8 cellular contexts compared by ENCODE assay signal in genomic region chr12:68686595-68687521, GRCh38. TPM values are rescaled to one million over a fixed set of nuclear protein-coding genes. Genes with fewer than 3 reads are reported as not detected.
A peak's percentile ranks its signal among the peaks of the same experiment; 100 is the strongest.
DNase-seq lines count a peak whose midpoint lies in the region; ATAC-seq and TF ChIP-seq lines count a peak whose summit lies in the region.

NUP107 (plus strand) TSS chr12:68686978; CDS start chr12:68687066, 88 bp downstream.

- DNase-seq in BE2C (peak; percentile 99), GM19240 (ENCODE audit: insufficient read length, low spot score) (peak; percentile 97), NCI-H526 (lab: John Stamatoyannopoulos, UW) (peak; percentile 98 to 99), coronary artery (ENCODE audit: low spot score) (peak; percentile 99)
- DNase-seq in activated CD4-positive, alpha-beta T cell treated with anti-CD3 and anti-CD28 coated beads, Interleukin-2, amount 10 ng/mL, durations not matched to agents 24 days and 14 days = peak; percentile 99
- DNase-seq in stimulated activated CD4-positive, alpha-beta T cell treated with anti-CD3 and anti-CD28 coated beads, Interleukin-1b, Interleukin-23, amount 100 ng/mL, for 4 hours (ENCODE audit: low read depth in 2 of 2) = peak; percentile 95 to 96

- peaks cover 33% of the 10 kb centered on the region for H3K4me1 Mint-ChIP-seq in activated CD4-positive, alpha-beta T cell treated with anti-CD3 and anti-CD28 coated beads, Interleukin-2, amount 10 ng/mL, durations not matched to agents 24 days and 14 days

- peak within 1 kb of the TSS; percentile 94 for H3K4me3 ChIP-seq in BE2C (ENCODE audit: low read depth, low read length)
- peak within 1 kb of the TSS; percentile 95 for H3K4me3 ChIP-seq in coronary artery

- H3K4me3 Mint-ChIP-seq in activated CD4-positive, alpha-beta T cell treated with anti-CD3 and anti-CD28 coated beads, Interleukin-2, amount 10 ng/mL, durations not matched to agents 24 days and 14 days = peak within 1 kb of the TSS; percentile 95

- peak; percentile 95 for ATAC-seq in HG03460 (IDR thresholded peaks at IDR 0.05; ENCODE audit: unreplicated experiment)

- no peaks in the 10 kb centered on the region; the same call in 1 of the 2 replicates for H3K36me3 ChIP-seq in BE2C

- H3K9me3 Mint-ChIP-seq in activated CD4-positive, alpha-beta T cell treated with anti-CD3 and anti-CD28 coated beads, Interleukin-2, amount 10 ng/mL, durations not matched to agents 24 days and 14 days = no peaks in the 10 kb centered on the region

- no peaks in the 10 kb centered on the region for H3K9me3 ChIP-seq in BE2C

- H3K27me3 ChIP-seq in BE2C (no peaks in the 10 kb centered on the region), layer of hippocampus (ENCODE audit: control insufficient read depth, insufficient read depth, low read length) (no peaks in the 10 kb centered on the region)

- H3K27ac ChIP-seq in coronary artery (peak within 1 kb of the TSS; percentile 79), layer of hippocampus (ENCODE audit: low read depth, low read length) (peak within 1 kb of the TSS; percentile 78)

- H3K4me1 ChIP-seq in BE2C = no peaks in the 10 kb centered on the region

- no peak for TF ChIP-seq CTCF in BE2C (IDR thresholded peaks at IDR 0.05; ENCODE audit: low read depth, low read length)
- no peak for TF ChIP-seq CTCF in coronary artery (IDR thresholded peaks at IDR 0.05)

- intact Hi-C loops in activated CD4-positive, alpha-beta T cell treated with anti-CD3 and anti-CD28 coated beads, Interleukin-2, amount 10 ng/mL, durations not matched to agents 24 days and 14 days (cut with micrococcal nuclease) = loop anchor here (1.0 to 5.0 kb wide), 9 partner anchors 9 to 355 kb away; partner anchors contain the start of genes MDM1, RAP1B and SLC35E3

- peaks cover 21% of the 10 kb centered on the region for H3K36me3 Mint-ChIP-seq in activated CD4-positive, alpha-beta T cell treated with anti-CD3 and anti-CD28 coated beads, Interleukin-2, amount 10 ng/mL, durations not matched to agents 24 days and 14 days (ENCODE audit: low read depth)

- peak within 1 kb of the TSS; percentile 92 for H3K27ac Mint-ChIP-seq in activated CD4-positive, alpha-beta T cell treated with anti-CD3 and anti-CD28 coated beads, Interleukin-2, amount 10 ng/mL, durations not matched to agents 24 days and 14 days

- H3K27me3 Mint-ChIP-seq in activated CD4-positive, alpha-beta T cell treated with anti-CD3 and anti-CD28 coated beads, Interleukin-2, amount 10 ng/mL, durations not matched to agents 24 days and 14 days = no peaks in the 10 kb centered on the region

RNA-seq across cellular contexts. Expression of gene NUP107, which starts in this region (rescaled TPM):
- polyA plus RNA-seq in BE2C (2012; ENCODE audit: insufficient read depth, insufficient read length, low read depth) = 38.8 TPM
- total RNA-seq in activated CD4-positive, alpha-beta T cell treated with anti-CD3 and anti-CD28 coated beads, Interleukin-2, amount 10 ng/mL, durations not matched to agents 24 days and 14 days = 127 and 128 TPM in 2 replicates

Comparison
In these comparisons a context has a peak if more than half of its experiments do, and no peak if none do; other contexts are left out.
1. Peak in every context shown above with its lines: DNase-seq, ATAC-seq, H3K4me3 ChIP-seq and H3K27ac ChIP-seq.